ENCODE assay signal across 19 cellular contexts in the genomic region with DNA sequence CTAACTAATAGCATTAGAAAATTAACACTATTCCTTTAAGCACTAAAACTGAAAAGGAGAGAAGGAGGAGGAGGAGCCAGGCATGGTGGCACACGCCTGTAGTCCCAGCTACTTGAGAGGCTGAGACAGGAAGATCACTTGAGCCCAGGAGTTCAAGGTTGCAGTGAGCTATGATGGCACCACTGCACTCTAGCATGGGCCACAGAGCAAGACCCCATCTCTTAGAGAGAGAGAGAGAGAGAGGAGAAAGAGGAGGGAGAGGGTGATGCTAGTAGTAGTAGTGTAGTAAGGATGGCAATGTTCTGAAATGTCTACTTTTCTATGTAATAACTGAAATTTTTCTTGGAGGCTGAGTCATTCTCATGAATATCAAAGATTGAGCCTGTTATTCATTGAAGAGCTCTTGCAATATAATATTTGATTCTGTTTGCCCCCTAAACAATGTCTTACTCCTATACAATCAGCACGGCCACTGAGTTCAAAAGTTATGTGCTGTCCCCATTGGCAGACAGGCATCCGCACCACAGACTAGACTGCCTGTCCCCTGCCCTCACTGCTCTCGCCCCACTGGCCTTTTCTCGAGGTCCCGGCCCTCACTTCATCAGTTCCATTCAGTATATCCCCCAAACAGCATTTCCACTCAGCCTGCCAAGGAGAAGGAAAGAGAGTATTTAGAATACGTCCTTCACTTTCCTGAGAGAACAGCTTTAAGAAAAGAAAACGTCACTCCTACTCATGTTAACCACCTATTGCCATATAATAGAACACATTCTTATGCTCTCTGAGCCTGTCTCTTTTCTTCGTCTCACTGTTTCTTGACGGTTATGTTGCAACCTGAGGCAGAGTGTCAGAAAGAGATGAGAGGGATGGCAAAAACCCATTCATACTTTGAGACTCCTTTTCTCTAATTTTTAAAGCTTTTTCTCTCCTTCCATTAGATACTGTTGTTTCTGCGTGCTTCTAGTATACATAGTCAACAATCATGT.
A peak's percentile ranks its signal among the peaks of the same experiment; 100 is the strongest.
DNase-seq lines count a peak whose midpoint lies in the region; ATAC-seq and TF ChIP-seq lines count a peak whose summit lies in the region.
"Had no signal": no experiment of that assay in that cellular context is flagged by ENCODE, and none has a peak within 500 bp of the region (broad histone marks: within the 10 kb centered on the region; RNA-seq: fewer than 3 reads in every experiment).

No MANE protein-coding gene starts in this region.

- no peaks in the 10 kb centered on the region for H4K20me1 ChIP-seq in mammary epithelial cell (ENCODE audit: insufficient read depth, low read length)
- no peaks in the 10 kb centered on the region for H4K20me1 ChIP-seq in hepatocyte (ENCODE audit: insufficient read depth, poor library complexity, severe bottlenecking)

- no peaks in the 10 kb centered on the region for H3K79me2 ChIP-seq in mammary epithelial cell (ENCODE audit: insufficient read depth, low read length)
- H3K79me2 ChIP-seq in hepatocyte, result no peaks in the 10 kb centered on the region
- H3K79me2 ChIP-seq in trophoblast cell (ENCODE audit: control insufficient read depth, insufficient read depth, low read length, poor library complexity), result no peaks in the 10 kb centered on the region

- dilution Hi-C loops in mammary epithelial cell (cut with HindIII; ENCODE audit: low sequenced_read_pairs), result no loop called here

- peak overlapping the region; percentile 12 for H3K14ac ChIP-seq in trophoblast cell (ENCODE audit: low read length)

- H3K36me3 ChIP-seq in breast epithelium (no peaks in the 10 kb centered on the region), mammary epithelial cell (ENCODE audit: insufficient read depth, low read length) (no peaks in the 10 kb centered on the region), hepatocyte (replicated peaks; ENCODE audit: insufficient read depth, low read depth) (no peaks in the 10 kb centered on the region), trophoblast cell (ENCODE audit: control insufficient read depth in 1 of 2, insufficient read depth in 2 of 2, low read length in 2 of 2) (no peaks in the 10 kb centered on the region), aorta (ENCODE audit: control insufficient read depth in 1 of 2, insufficient read depth in 2 of 2, low read length in 1 of 2) (no peaks in the 10 kb centered on the region)
- H3K36me3 ChIP-seq: BE2C, HAP-1 had no signal

- H2AFZ ChIP-seq in mammary epithelial cell (ENCODE audit: low read depth, low read length) (no peak overlapping the region), hepatocyte (no peak overlapping the region), trophoblast cell (ENCODE audit: insufficient read depth, low read length, poor library complexity) (no peak overlapping the region)

- CTCF ChIA-PET in mammary epithelial cell (lab: Charles Lee; ENCODE audit: low non-redundant PET), result no interaction called here

- H3K4me3 ChIP-seq in breast epithelium, result no peak overlapping the region
- no peak overlapping the region for H3K4me3 ChIP-seq in mammary epithelial cell (replicated peaks in 1 of 3; ENCODE audit: insufficient read depth in 1 of 3, low read depth in 2 of 3, low read length in 3 of 3)
- H3K4me3 ChIP-seq in hepatocyte, result no peak overlapping the region
- no peak overlapping the region for H3K4me3 ChIP-seq in trophoblast cell (ENCODE audit: low read depth, low read length)
- no peak overlapping the region for H3K4me3 ChIP-seq in aorta (ENCODE audit: low read length in 2 of 2)
- H3K4me3 ChIP-seq: HAP-1 had no signal

- intact Hi-C loops in breast epithelium (cut with DNase I; ENCODE audit: low total_unique reads) (no loop called here), mammary epithelial cell (cut with micrococcal nuclease) (no loop called here), aorta (cut with DNase I) (no loop called here)

- no peak overlapping the region for H2BK120ac ChIP-seq in trophoblast cell (ENCODE audit: insufficient read depth, low read length, poor library complexity)

- no peak for TF ChIP-seq POLR2A in breast epithelium (IDR thresholded peaks at IDR 0.05)

- H3K9me3 ChIP-seq in breast epithelium (no peaks in the 10 kb centered on the region), mammary epithelial cell (replicated peaks; ENCODE audit: insufficient read depth, low read length) (no peaks in the 10 kb centered on the region), hepatocyte (ENCODE audit: low read depth) (no peaks in the 10 kb centered on the region), trophoblast cell (ENCODE audit: insufficient read depth, low read depth, low read length) (no peaks in the 10 kb centered on the region), aorta (ENCODE audit: control insufficient read depth, low read length) (no peaks in the 10 kb centered on the region)
- H3K9me3 ChIP-seq: BE2C, HAP-1 had no signal

- H4K8ac ChIP-seq in trophoblast cell (ENCODE audit: low read depth, low read length), result no peak overlapping the region

- H3K4me1 ChIP-seq in breast epithelium, result no peaks in the 10 kb centered on the region
- no peaks in the 10 kb centered on the region for H3K4me1 ChIP-seq in mammary epithelial cell (ENCODE audit: insufficient read depth, low read length)
- no peaks in the 10 kb centered on the region for H3K4me1 ChIP-seq in hepatocyte (ENCODE audit: insufficient read depth)
- H3K4me1 ChIP-seq in trophoblast cell (ENCODE audit: control insufficient read depth in 1 of 2, insufficient read depth in 2 of 2, low read length in 2 of 2), result peaks cover 15 to 19% of the 10 kb centered on the region in 2 experiments
- peaks cover 1 to 3% of the 10 kb centered on the region in 2 donors for H3K4me1 ChIP-seq in aorta (ENCODE audit: control insufficient read depth in 1 of 2, insufficient read depth in 2 of 2, low read length in 2 of 2)
- H3K4me1 ChIP-seq: BE2C had no signal

- 64% methylated on average over 11 of the region's 11 CpGs for WGBS in mammary epithelial cell (ENCODE audit: low coverage, missing lambda C conversion rate)
- WGBS in hepatocyte (ENCODE audit: low lambda C conversion rate, missing lambda C conversion rate), result 72% methylated on average over 11 of the region's 11 CpGs
- WGBS in trophoblast cell (ENCODE audit: extremely low coverage, insufficient coverage, insufficient read length), result no CpG with 5 or more reads among the region's 11 CpGs
- whole genome bisulfite sequencing in aorta, 2 donors, result 16 to 24% methylated on average over 11 of the region's 11 CpGs

- in situ Hi-C loops in mammary epithelial cell (cut with MboI; ENCODE audit: low sequenced_read_pairs in 2 of 2), result no loop called here

- H2BK12ac ChIP-seq in trophoblast cell (ENCODE audit: low read length), result no peak overlapping the region

- no peak overlapping the region for H3K23ac ChIP-seq in trophoblast cell (ENCODE audit: low read length)

- H3K18ac ChIP-seq in trophoblast cell (ENCODE audit: low read length), result no peak overlapping the region

- H3K4me2 ChIP-seq in mammary epithelial cell (ENCODE audit: insufficient read depth, low read depth, low read length) (no peak overlapping the region), hepatocyte (peak overlapping the region; percentile 26), trophoblast cell (ENCODE audit: low read length) (no peak overlapping the region)
- H3K4me2 ChIP-seq: KMS-11 had no signal

- no peak overlapping the region for H3K4ac ChIP-seq in trophoblast cell (ENCODE audit: low read depth, low read length)

- no peak overlapping the region for H2BK5ac ChIP-seq in trophoblast cell (ENCODE audit: low read depth, low read length, poor library complexity)

- no peak overlapping the region for H4K12ac ChIP-seq in trophoblast cell (ENCODE audit: low read depth, low read length)

- H3K9ac ChIP-seq in mammary epithelial cell (ENCODE audit: insufficient read depth, low read length) (no peak overlapping the region), trophoblast cell (ENCODE audit: low read length) (no peak overlapping the region)
- H3K9ac ChIP-seq: KMS-11 had no signal

- H4K91ac ChIP-seq in trophoblast cell (ENCODE audit: low read depth, low read length), result no peak overlapping the region

- no TSS peak for BruUV-seq in mammary epithelial cell (replicated peaks; lab: Mats Ljungman, UMichigan)

- no peak for TF ChIP-seq CTCF in breast epithelium (IDR thresholded peaks at IDR 0.05)
- no peak for TF ChIP-seq CTCF in mammary epithelial cell (conservative IDR thresholded peaks at IDR 0.05 in 1 of 2, IDR thresholded peaks at IDR 0.05 in 1 of 2; ENCODE audit: extremely low read depth in 1 of 2, insufficient read depth in 1 of 2, low read depth in 1 of 2, low read length in 2 of 2)
- TF ChIP-seq CTCF in hepatocyte (IDR thresholded peaks at IDR 0.05; ENCODE audit: poor library complexity), result no peak

- H2AK5ac ChIP-seq in trophoblast cell (ENCODE audit: low read length), result no peak overlapping the region

- DNase-seq in breast epithelium (ENCODE audit: low spot score in 2 of 2), result no peak
- no peak for DNase-seq in mammary epithelial cell
- no peak for DNase-seq in hepatocyte (ENCODE audit: low spot score)
- DNase-seq in trophoblast cell, result no peak
- DNase-seq in aorta, result no peak
- no peak for DNase-seq in activated gamma-delta T cell (lab: John Stamatoyannopoulos, UW)
- DNase-seq: 8988T; activated CD4-positive, CD25-positive, alpha-beta regulatory T cell; activated CD8-positive, alpha-beta T cell treated with anti-CD3 and anti-CD28 coated beads, Interleukin-2, amount 10 ng/mL, durations not matched to agents 7 days and 5 days; activated T-cell treated with anti-CD3 and anti-CD28 coated beads, Interleukin-2, amount 50 U/mL, for 48 hours; BE2C; EL; NCI-H1048; NCI-H526 treated with DMSO at 0.1 percent for 48 hours; stimulated activated CD4-positive, alpha-beta T cell treated with anti-CD3 and anti-CD28 coated beads, Interleukin-2, amount 100 ng/mL, for 48 hours had no signal

- H3K27ac ChIP-seq in breast epithelium, result peak overlapping the region; percentile 38 to 45
- no peak overlapping the region for H3K27ac ChIP-seq in mammary epithelial cell (ENCODE audit: insufficient read depth, low read depth, low read length)
- H3K27ac ChIP-seq in hepatocyte, result peak overlapping the region; percentile 41
- peak overlapping the region; percentile 38 for H3K27ac ChIP-seq in trophoblast cell (ENCODE audit: low read depth, low read length)
- H3K27ac ChIP-seq in aorta (ENCODE audit: low read depth in 1 of 2, low read length in 2 of 2), result peak overlapping the region; percentile 31 to 74
- H3K27ac ChIP-seq: KMS-11 had no signal

- H3K27me3 ChIP-seq in breast epithelium, result no peaks in the 10 kb centered on the region
- H3K27me3 ChIP-seq in mammary epithelial cell (ENCODE audit: insufficient read depth, low read length), result no peaks in the 10 kb centered on the region
- no peaks in the 10 kb centered on the region for H3K27me3 ChIP-seq in hepatocyte
- H3K27me3 ChIP-seq in trophoblast cell (ENCODE audit: insufficient read depth, low read length), result no peaks in the 10 kb centered on the region
- no peaks in the 10 kb centered on the region for H3K27me3 ChIP-seq in aorta (ENCODE audit: control insufficient read depth in 1 of 2, insufficient read depth in 2 of 2, low read length in 1 of 2)
- H3K27me3 ChIP-seq: BE2C had no signal

- ATAC-seq in aorta (ENCODE audit: low FRiP score), result peak; percentile 36
- ATAC-seq in GM21619 (IDR thresholded peaks at IDR 0.05; ENCODE audit: unreplicated experiment), result no peak
- no peak for ATAC-seq in HG02588 (IDR thresholded peaks at IDR 0.05; ENCODE audit: unreplicated experiment)
- ATAC-seq: activated CD8-positive, alpha-beta T cell treated with anti-CD3 and anti-CD28 coated beads, Interleukin-2, amount 10 ng/mL, durations not matched to agents 7 days and 5 days had no signal

- H3K9me2 ChIP-seq in hepatocyte (replicated peaks; ENCODE audit: insufficient read depth), result no peaks in the 10 kb centered on the region

- peaks cover 10% of the 10 kb centered on the region for H3K79me1 ChIP-seq in trophoblast cell (ENCODE audit: low read length)
